ENCODE assay signal across 15 cellular contexts in the genomic region with DNA sequence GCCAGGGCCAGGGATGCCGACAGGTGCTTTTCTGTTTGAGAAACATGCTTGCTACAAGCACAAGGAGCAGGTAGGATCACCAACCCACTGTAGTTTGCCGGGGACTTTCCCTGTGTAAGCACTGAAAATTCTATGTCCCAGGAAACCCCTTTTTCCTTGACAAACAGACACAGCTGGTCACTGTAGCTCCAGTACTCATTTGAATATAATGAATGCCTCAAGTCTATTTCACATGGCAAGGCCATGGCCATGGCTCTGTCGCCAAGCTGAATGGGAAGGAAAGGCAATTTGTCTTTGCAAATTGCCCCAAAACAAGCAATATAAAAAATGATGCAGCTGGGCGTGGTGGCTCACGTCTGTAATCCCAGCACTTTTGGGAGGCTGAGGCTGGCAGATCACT. TPM values are rescaled to one million over a fixed set of nuclear protein-coding genes. Genes with fewer than 3 reads are reported as not detected.
DNase-seq lines count a peak whose midpoint lies in the region; ATAC-seq, FAIRE-seq and TF ChIP-seq lines count a peak whose summit lies in the region.
"Had no signal": no experiment of that assay in that cellular context is flagged by ENCODE, and none has a peak within 500 bp of the region (broad histone marks: within the 10 kb centered on the region; RNA-seq: fewer than 3 reads in every experiment).

No MANE protein-coding gene starts in this region.

- no peak overlapping the region for H3K27ac ChIP-seq in gastrocnemius medialis

- no peaks in the 10 kb centered on the region for H3K36me3 Mint-ChIP-seq in mesothelial cell of epicardium
- no peaks in the 10 kb centered on the region for H3K36me3 Mint-ChIP-seq in type B pancreatic cell
- H3K36me3 Mint-ChIP-seq in HFFc6 (ENCODE audit: low read depth) = no peaks in the 10 kb centered on the region
- H3K36me3 Mint-ChIP-seq: CD4-positive, alpha-beta memory T cell had no signal

- in situ Hi-C loops in gastrocnemius medialis (cut with MboI; ENCODE audit: low sequenced_read_pairs in 4 of 4) = no loop called here

- no peaks in the 10 kb centered on the region for H3K36me3 ChIP-seq in bronchial epithelial cell (ENCODE audit: control insufficient read depth, insufficient read depth, low read length)
- H3K36me3 ChIP-seq in gastrocnemius medialis = no peaks in the 10 kb centered on the region

- H3K4me3 ChIP-seq in bronchial epithelial cell (ENCODE audit: low read depth, low read length) = no peak overlapping the region
- H3K4me3 ChIP-seq in gastrocnemius medialis = no peak overlapping the region

- H3K9me3 ChIP-seq in gastrocnemius medialis = no peaks in the 10 kb centered on the region

- peaks cover 2% of the 10 kb centered on the region for H3K27me3 Mint-ChIP-seq in mesothelial cell of epicardium (ENCODE audit: low read depth)
- H3K27me3 Mint-ChIP-seq in type B pancreatic cell = peaks cover 14% of the 10 kb centered on the region
- peaks cover 57% of the 10 kb centered on the region for H3K27me3 Mint-ChIP-seq in HFFc6 (ENCODE audit: insufficient read depth)

- H3K4me1 Mint-ChIP-seq in mesothelial cell of epicardium (peaks cover 19% of the 10 kb centered on the region), type B pancreatic cell (ENCODE audit: unreplicated experiment) (peaks cover 7% of the 10 kb centered on the region), HFFc6 (ENCODE audit: low read depth) (peaks cover 11% of the 10 kb centered on the region)
- H3K4me1 Mint-ChIP-seq: CD4-positive, alpha-beta memory T cell had no signal

- H3K27me3 ChIP-seq in bronchial epithelial cell (ENCODE audit: control insufficient read depth, insufficient read depth, low read length) (no peaks in the 10 kb centered on the region), gastrocnemius medialis (no peaks in the 10 kb centered on the region)

- TF ChIP-seq POLR2A in gastrocnemius medialis (IDR thresholded peaks at IDR 0.05) = no peak

- ATAC-seq in gastrocnemius medialis = no peak

- peak; percentile 28 for FAIRE-seq in bronchial epithelial cell (lab: Jason Lieb, UNC)
- FAIRE-seq: GM19239 had no signal

- TF ChIP-seq CTCF in bronchial epithelial cell (IDR thresholded peaks at IDR 0.05; ENCODE audit: insufficient read depth, low read length, severe bottlenecking) (no peak), mesothelial cell of epicardium (IDR thresholded peaks at IDR 0.05; ENCODE audit: unreplicated experiment) (no peak), type B pancreatic cell (conservative IDR thresholded peaks at IDR 0.05) (no peak), gastrocnemius medialis (IDR thresholded peaks at IDR 0.05 in 4 of 5, conservative IDR thresholded peaks at IDR 0.05 in 1 of 5) (no peak), HFFc6 (IDR thresholded peaks at IDR 0.05) (no peak)

- H3K4me3 Mint-ChIP-seq in mesothelial cell of epicardium (no peak overlapping the region), type B pancreatic cell (no peak overlapping the region), HFFc6 (no peak overlapping the region)
- H3K4me3 Mint-ChIP-seq: CD4-positive, alpha-beta memory T cell had no signal

- DNase-seq in LHCN-M2 (ENCODE audit: low read depth) = peak; percentile 26
- no peak for DNase-seq in bronchial epithelial cell (ENCODE audit: low read depth)
- DNase-seq in mesothelial cell of epicardium (ENCODE audit: low spot score in 2 of 2, unreplicated experiment in 2 of 2) = no peak
- DNase-seq in type B pancreatic cell (ENCODE audit: extremely low spot score, unreplicated experiment) = no peak
- DNase-seq in NAMALWA (ENCODE audit: low spot score) = no peak
- no peak for DNase-seq in gastrocnemius medialis
- no peak for DNase-seq in HFFc6
- DNase-seq: Calu3; CD4-positive, alpha-beta memory T cell; MV-4-11; NCI-H1417 treated with DMSO at 0.1 percent for 48 hours; NCI-H2029; NCI-H2171; NCI-H446 had no signal

- H3K4me1 ChIP-seq in gastrocnemius medialis = peaks cover 0 to 3% of the 10 kb centered on the region in 2 donors

- H3K9me3 Mint-ChIP-seq in mesothelial cell of epicardium = no peaks in the 10 kb centered on the region
- H3K9me3 Mint-ChIP-seq in type B pancreatic cell = peaks cover 6% of the 10 kb centered on the region
- H3K9me3 Mint-ChIP-seq in HFFc6 = peaks cover 3% of the 10 kb centered on the region; the same call in 1 of the 2 replicates

- H3K27ac Mint-ChIP-seq in mesothelial cell of epicardium (peak overlapping the region; percentile 72), type B pancreatic cell (peak overlapping the region; percentile 66), HFFc6 (no peak overlapping the region)
- H3K27ac Mint-ChIP-seq: CD4-positive, alpha-beta memory T cell had no signal

- intact Hi-C loops in gastrocnemius medialis (cut with DNase I; ENCODE audit: low total_unique reads) = no loop called here

RNA-seq across cellular contexts. Expression of gene IGFBP2, which starts 49.6 kb away (rescaled TPM):
- total RNA-seq in LHCN-M2 (2014; rRNA removed) (0.23 and 1.5 TPM in 2 replicates), bronchial epithelial cell (41.1 and 329 TPM in 2 replicates), mesothelial cell of epicardium (376 to 409 TPM (median 381 TPM) in 3 replicates), type B pancreatic cell (ENCODE audit: low replicate concordance) (121 and 252 TPM in 2 replicates), gastrocnemius medialis (10 to 100 TPM; 14.3 to 44.4 (median 23.6) TPM)
- polyA plus RNA-seq in LHCN-M2 (2012) = 3.7 TPM
- under 1 TPM in 2 of 6 experiments, not detected in 4; 0.28 to 0.40 TPM for total RNA-seq in HFFc6 (2021; fragmentation: NEBNext Ultra II Directional; extraction: Animal tissue kit (Norgen Biotek cat#: 25700))
- total RNA-seq: CD4-positive, alpha-beta memory T cell had no signal
- polyA plus RNA-seq: CD4-positive, alpha-beta memory T cell had no signal
